27 cellular contexts compared by ENCODE assay signal in the genomic region with DNA sequence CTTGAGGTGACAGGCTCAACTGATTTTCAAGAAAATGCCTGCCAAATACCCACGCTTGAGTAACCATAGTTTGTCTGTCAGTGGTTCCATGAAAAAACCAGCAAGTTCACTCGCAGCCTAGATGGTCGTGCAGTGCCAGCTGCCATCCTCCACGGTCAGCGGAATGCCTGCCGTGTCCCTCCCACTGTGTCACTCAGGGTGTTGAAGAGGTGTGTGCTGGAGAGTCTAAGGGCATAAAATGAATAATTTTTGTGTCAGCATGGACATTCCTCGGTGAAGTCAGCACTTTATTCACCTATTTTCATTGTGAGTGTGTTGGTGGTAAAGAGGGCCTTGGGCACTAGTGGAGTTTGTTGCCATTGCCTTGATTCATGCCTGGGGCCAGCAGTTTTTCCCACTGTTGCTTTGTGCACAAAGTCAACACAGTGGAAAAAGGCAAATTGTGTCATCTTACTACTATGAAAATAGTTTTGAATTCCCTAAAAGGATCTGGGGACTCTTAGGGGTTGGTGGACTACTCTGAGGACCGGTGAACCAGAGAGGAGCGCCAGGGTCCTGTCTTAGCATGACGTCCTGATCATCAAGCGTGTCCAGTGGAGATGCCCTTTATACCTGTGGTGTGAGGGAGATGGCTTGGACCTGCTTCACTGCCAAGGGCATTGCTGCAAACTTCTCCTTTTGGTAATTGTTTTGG. TPM values are rescaled to one million over a fixed set of nuclear protein-coding genes. Genes with fewer than 3 reads are reported as not detected.
DNase-seq lines count a peak whose midpoint lies in the region; ATAC-seq and TF ChIP-seq lines count a peak whose summit lies in the region.
"Had no signal": no experiment of that assay in that cellular context is flagged by ENCODE, and none has a peak within 500 bp of the region (broad histone marks: within the 10 kb centered on the region; RNA-seq: fewer than 3 reads in every experiment).

No MANE protein-coding gene starts in this region.

- H2BK5ac ChIP-seq in IMR-90 (ENCODE audit: low read depth, low read length, poor library complexity, severe bottlenecking) = no peak overlapping the region

- H3K4me1 Mint-ChIP-seq in natural killer cell = no peaks in the 10 kb centered on the region
- H3K4me1 Mint-ChIP-seq: activated naive CD4-positive, alpha-beta T cell treated with anti-CD3 and anti-CD28 coated beads, Interleukin-2, amount 50 U/mL, for 24 hours; central memory CD8-positive, alpha-beta T cell; neural crest cell had no signal

- H3K9me3 ChIP-seq in BLaER1 (no peaks in the 10 kb centered on the region), IMR-90 (ENCODE audit: control insufficient read depth, insufficient read depth, low read length) (no peaks in the 10 kb centered on the region), esophagus muscularis mucosa (no peaks in the 10 kb centered on the region), skeletal muscle tissue (ENCODE audit: control insufficient read depth in 3 of 3, low read length in 3 of 3) (no peaks in the 10 kb centered on the region)
- H3K9me3 ChIP-seq: HAP-1, left lung, mucosa of descending colon, prostate gland had no signal

- no peaks in the 10 kb centered on the region for H3K36me3 Mint-ChIP-seq in natural killer cell

- H3K9me3 Mint-ChIP-seq in natural killer cell = no peaks in the 10 kb centered on the region
- H3K9me3 Mint-ChIP-seq: activated CD4-positive, alpha-beta T cell treated with anti-CD3 and anti-CD28 coated beads, Interleukin-2, amount 10 ng/mL, durations not matched to agents 24 days and 14 days; activated naive CD4-positive, alpha-beta T cell treated with anti-CD3 and anti-CD28 coated beads, Interleukin-2, amount 50 U/mL, for 24 hours; activated T-helper 1 cell treated with anti-CD3 and anti-CD28 coated beads, Interleukin-12 subunit alpha, Interleukin-12 subunit beta, Interleukin-2, Interleukin-4 antibody, amounts not matched to agents 30 ng/mL and 10 ng/mL and 1 ng/mL, durations not matched to agents 14 hours and 24 hours and 36 hours; central memory CD8-positive, alpha-beta T cell; neural crest cell; T-helper 2 cell treated with Interferon-gamma antibody and Interleukin-4, amounts not matched to agents 5 μg/mL and 100 μg/mL, for 36 hours had no signal

- H3K27me3 Mint-ChIP-seq in natural killer cell (ENCODE audit: low read depth in 2 of 2) = no peaks in the 10 kb centered on the region
- H3K27me3 Mint-ChIP-seq: activated CD4-positive, alpha-beta T cell treated with anti-CD3 and anti-CD28 coated beads, Interleukin-2, amount 10 ng/mL, durations not matched to agents 24 days and 14 days; activated naive CD4-positive, alpha-beta T cell treated with anti-CD3 and anti-CD28 coated beads, Interleukin-2, amount 50 U/mL, for 24 hours; central memory CD8-positive, alpha-beta T cell had no signal

- no CpG with 5 or more reads among the region's 11 CpGs for WGBS in IMR-90 (ENCODE audit: extremely low coverage in 2 of 2, insufficient read length in 1 of 2), 2 experiments
- 89% methylated on average over 11 of the region's 11 CpGs for WGBS in esophagus muscularis mucosa

- H3K27me3 ChIP-seq in BLaER1 = no peaks in the 10 kb centered on the region
- H3K27me3 ChIP-seq in IMR-90 (ENCODE audit: control insufficient read depth, insufficient read depth, low read length) = no peaks in the 10 kb centered on the region
- no peaks in the 10 kb centered on the region for H3K27me3 ChIP-seq in esophagus muscularis mucosa
- no peaks in the 10 kb centered on the region for H3K27me3 ChIP-seq in skeletal muscle tissue (ENCODE audit: control insufficient read depth in 3 of 3, insufficient read depth in 3 of 3, low read length in 3 of 3)
- H3K27me3 ChIP-seq: foreskin keratinocyte, left lung had no signal

- no peak for TF ChIP-seq POLR2A in IMR-90 (IDR thresholded peaks at IDR 0.05; ENCODE audit: low read depth, low read length)
- no peak for TF ChIP-seq POLR2A in esophagus muscularis mucosa (IDR thresholded peaks at IDR 0.05; ENCODE audit: low read depth)

- peak overlapping the region; percentile 56 for H2AK5ac ChIP-seq in IMR-90 (ENCODE audit: low read depth, low read length)

- H2BK15ac ChIP-seq in IMR-90 (ENCODE audit: low read depth, low read length) = peak overlapping the region; percentile 41; the same call in 2 of the 3 replicates

- H2AFZ ChIP-seq in IMR-90 (replicated peaks; ENCODE audit: low read length, poor library complexity) = no peak overlapping the region

- DNase-seq in IMR-90 (no peak), esophagus muscularis mucosa (ENCODE audit: extremely low spot score) (no peak), natural killer cell (no peak), NCI-H1436 (lab: John Stamatoyannopoulos, UW) (no peak), NCI-H524 (lab: John Stamatoyannopoulos, UW) (no peak)
- DNase-seq: activated CD4-positive, alpha-beta T cell treated with anti-CD3 and anti-CD28 coated beads, Interleukin-2, amount 10 ng/mL, durations not matched to agents 24 days and 14 days; anterior cingulate cortex; Karpas-422; left lung; mucosa of descending colon; NCI-H187 treated with DMSO at 0.1 percent for 48 hours; NCI-H2227 treated with DMSO at 0.1 percent for 48 hours; NCI-H774; stimulated activated CD4-positive, alpha-beta T cell treated with anti-CD3 and anti-CD28 coated beads, Interleukin-1b, Interleukin-23, amount 100 ng/mL, for 48 hours had no signal

- no peak overlapping the region; the same call in 1 of the 2 replicates for H3K27ac ChIP-seq in BLaER1
- 0 out of 2 replicates have a peak overlapping the region, but pooled peaks have one; percentile 21 for H3K27ac ChIP-seq in IMR-90 (ENCODE audit: insufficient read depth, low read length)
- peak overlapping the region; percentile 27 to 55 (median 50) for H3K27ac ChIP-seq in esophagus muscularis mucosa (replicated peaks in 1 of 4)
- peak overlapping the region; percentile 45 for H3K27ac ChIP-seq in skeletal muscle tissue (ENCODE audit: low read depth, low read length)
- H3K27ac ChIP-seq: foreskin keratinocyte, prostate gland, VCaP had no signal

- in situ Hi-C loops in IMR-90 (cut with MboI; ENCODE audit: low sequenced_read_pairs) = no loop called here

- POLR2A ChIA-PET in IMR-90 (lab: Charles Lee; ENCODE audit: unreplicated experiment) = no interaction called here

- H3K79me1 ChIP-seq in IMR-90 (ENCODE audit: low read depth in 1 of 2, low read length in 2 of 2) = peaks cover 0 to 7% of the 10 kb centered on the region in 2 experiments; a peak in 1 of 4 replicates

- no peak overlapping the region for H4K5ac ChIP-seq in IMR-90 (ENCODE audit: low read depth, low read length)

- no peak for TF ChIP-seq EP300 in esophagus muscularis mucosa (IDR thresholded peaks at IDR 0.05)

- BruUV-seq in IMR-90 (replicated peaks; lab: Mats Ljungman, UMichigan) = no TSS peak

- peak overlapping the region; percentile 57 for H2BK120ac ChIP-seq in IMR-90 (ENCODE audit: low read depth, low read length)

- H3K9ac ChIP-seq in BLaER1 (no peak overlapping the region), IMR-90 (ENCODE audit: low read depth, low read length) (no peak overlapping the region), skeletal muscle tissue (ENCODE audit: low read depth in 1 of 3, low read length in 3 of 3) (no peak overlapping the region)

- TF ChIP-seq RAD21 in IMR-90 (IDR thresholded peaks at IDR 0.05; ENCODE audit: low read length) = no peak

- no peak overlapping the region for H3K23ac ChIP-seq in IMR-90 (ENCODE audit: low read depth, low read length)

- no peak overlapping the region for H3K4me3 Mint-ChIP-seq in natural killer cell
- H3K4me3 Mint-ChIP-seq: activated CD4-positive, alpha-beta T cell treated with anti-CD3 and anti-CD28 coated beads, Interleukin-2, amount 10 ng/mL, durations not matched to agents 24 days and 14 days; activated naive CD4-positive, alpha-beta T cell treated with anti-CD3 and anti-CD28 coated beads, Interleukin-2, amount 50 U/mL, for 24 hours; activated T-helper 1 cell treated with anti-CD3 and anti-CD28 coated beads, Interleukin-12 subunit alpha, Interleukin-12 subunit beta, Interleukin-2, Interleukin-4 antibody, amounts not matched to agents 30 ng/mL and 10 ng/mL and 1 ng/mL, durations not matched to agents 14 hours and 24 hours and 36 hours; central memory CD8-positive, alpha-beta T cell; neural crest cell; T-helper 2 cell treated with Interferon-gamma antibody and Interleukin-4, amounts not matched to agents 5 μg/mL and 100 μg/mL, for 36 hours had no signal

- H3K36me3 ChIP-seq in BLaER1 (peaks cover 24% of the 10 kb centered on the region), IMR-90 (ENCODE audit: control insufficient read depth, insufficient read depth, low read length) (peaks cover 13% of the 10 kb centered on the region), esophagus muscularis mucosa (peaks cover 16 to 60% (median 47%) of the 10 kb centered on the region in 4 donors), skeletal muscle tissue (ENCODE audit: control insufficient read depth in 3 of 3, insufficient read depth in 3 of 3, low read length in 3 of 3) (peaks cover 2 to 18% (median 6%) of the 10 kb centered on the region in 3 donors)

- peak overlapping the region; percentile 11 for H2AK9ac ChIP-seq in IMR-90 (replicated peaks; ENCODE audit: low read depth, low read length, poor library complexity)

- H4K20me1 ChIP-seq in BLaER1 = no peaks in the 10 kb centered on the region
- no peaks in the 10 kb centered on the region for H4K20me1 ChIP-seq in IMR-90 (ENCODE audit: insufficient read depth, low read length)

- TF ChIP-seq CTCF in IMR-90 (conservative IDR thresholded peaks at IDR 0.05; ENCODE audit: low read depth, low read length) = no peak
- TF ChIP-seq CTCF in esophagus muscularis mucosa (IDR thresholded peaks at IDR 0.05) = no peak
- no peak for TF ChIP-seq CTCF in natural killer cell (IDR thresholded peaks at IDR 0.05)

- H3K27ac Mint-ChIP-seq in natural killer cell = no peak overlapping the region
- H3K27ac Mint-ChIP-seq: activated CD4-positive, alpha-beta T cell treated with anti-CD3 and anti-CD28 coated beads, Interleukin-2, amount 10 ng/mL, durations not matched to agents 24 days and 14 days; activated naive CD4-positive, alpha-beta T cell treated with anti-CD3 and anti-CD28 coated beads, Interleukin-2, amount 50 U/mL, for 24 hours; activated T-helper 1 cell treated with anti-CD3 and anti-CD28 coated beads, Interleukin-12 subunit alpha, Interleukin-12 subunit beta, Interleukin-2, Interleukin-4 antibody, amounts not matched to agents 30 ng/mL and 10 ng/mL and 1 ng/mL, durations not matched to agents 14 hours and 24 hours and 36 hours; T-helper 2 cell treated with Interferon-gamma antibody and Interleukin-4, amounts not matched to agents 5 μg/mL and 100 μg/mL, for 36 hours had no signal

- no peak overlapping the region for H3K56ac ChIP-seq in IMR-90 (ENCODE audit: extremely low read depth, insufficient read depth, low read length)

- ATAC-seq in IMR-90 (ENCODE audit: low read depth) (no peak), natural killer cell (no peak), GM19324 (IDR thresholded peaks at IDR 0.05; ENCODE audit: low FRiP score, unreplicated experiment) (no peak)

- H3K4me2 ChIP-seq in BLaER1 = peak overlapping the region; percentile 69
- H3K4me2 ChIP-seq in IMR-90 (ENCODE audit: low read depth, low read length) = no peak overlapping the region; the same call in 1 of the 2 replicates

- no peak overlapping the region for H4K91ac ChIP-seq in IMR-90 (ENCODE audit: insufficient read depth, low read depth, low read length)

- intact Hi-C loops in IMR-90 (cut with micrococcal nuclease) = no loop called here
- intact Hi-C loops in esophagus muscularis mucosa (cut with DNase I) = no loop called here
- intact Hi-C loops in natural killer cell (cut with micrococcal nuclease) = no loop called here

- H3K14ac ChIP-seq in IMR-90 (replicated peaks; ENCODE audit: low read depth, low read length) = peak overlapping the region; percentile 23; the same call in 1 of the 2 replicates

- H3K18ac ChIP-seq in IMR-90 (ENCODE audit: low read depth, low read length) = no peak overlapping the region

- CTCF ChIA-PET in IMR-90 (lab: Yijun Ruan, JAX) = interaction anchor here (0.7 kb wide), 1 partner anchor 150 kb away, joined by 4 read pairs; no protein-coding TSS in a partner anchor

- H3K4me1 ChIP-seq in BLaER1 (peaks cover 39% of the 10 kb centered on the region), IMR-90 (ENCODE audit: control insufficient read depth, insufficient read depth, low read length) (0 out of 2 replicates have a peak, but pooled peaks cover 5% of the 10 kb centered on the region), esophagus muscularis mucosa (peaks cover 0 to 43% (median 14%) of the 10 kb centered on the region in 4 donors), skeletal muscle tissue (ENCODE audit: control insufficient read depth in 3 of 3, insufficient read depth in 3 of 3, low read length in 3 of 3) (peaks cover 0 to 3% (median 3%) of the 10 kb centered on the region in 3 donors)
- H3K4me1 ChIP-seq: HAP-1, prostate gland had no signal

- peak overlapping the region; percentile 8 for H2BK20ac ChIP-seq in IMR-90 (ENCODE audit: low read depth, low read length)

- dilution Hi-C loops in IMR-90 (cut with HindIII; ENCODE audit: low sequenced_read_pairs, unreplicated experiment) = no loop called here

- H4K8ac ChIP-seq in IMR-90 (ENCODE audit: low read depth in 2 of 2, low read length in 2 of 2) = no peak overlapping the region

- peaks cover 18% of the 10 kb centered on the region for H3K9me1 ChIP-seq in IMR-90 (ENCODE audit: insufficient read depth, low read length)

- H3K4me3 ChIP-seq in BLaER1 (no peak overlapping the region), IMR-90 (ENCODE audit: insufficient read depth, low read depth, low read length) (no peak overlapping the region), esophagus muscularis mucosa (no peak overlapping the region), skeletal muscle tissue (ENCODE audit: low read length in 3 of 3) (no peak overlapping the region)
- H3K4me3 ChIP-seq: HAP-1, left lung, mucosa of descending colon, prostate gland, skin epidermis had no signal

- H3K4ac ChIP-seq in IMR-90 (ENCODE audit: low read depth, low read length) = peak overlapping the region; percentile 23

RNA-seq across cellular contexts. Expression of a gene that starts 17.6 kb away (rescaled TPM):
- 3.6 TPM in 2 replicates for total RNA-seq in IMR-90 (2012; rRNA removed)
- 1.8 and 1.9 TPM in 2 replicates for polyA plus RNA-seq in IMR-90 (2012; rRNA removed)
- polyA plus RNA-seq in IMR-90 (2012; cell fraction: cytosol; rRNA removed) = 0.75 and 1.1 TPM in 2 replicates
- 1.9 and 3.0 TPM in 2 replicates for polyA plus RNA-seq in IMR-90 (2012; cell fraction: nucleus; rRNA removed; ENCODE audit: low replicate concordance)
- total RNA-seq in esophagus muscularis mucosa = 10 to 100 TPM in 3 of 4 donors, 1 to 10 TPM in 1; 8.4 to 31.1 (median 20.2) TPM
- total RNA-seq in skeletal muscle tissue = 7.8 TPM
- total RNA-seq in natural killer cell = 1 to 10 TPM; 1.1 to 1.7 (median 1.1) TPM

RNA-seq across cellular contexts. Expression of a gene that starts 36.9 kb away (rescaled TPM):
- total RNA-seq in IMR-90 (2012; rRNA removed) = 1.7 and 2.2 TPM in 2 replicates
- polyA plus RNA-seq in IMR-90 (2012; rRNA removed) = 0.34 and 0.39 TPM in 2 replicates
- 0.54 and 0.75 TPM in 2 replicates for polyA plus RNA-seq in IMR-90 (2012; cell fraction: cytosol; rRNA removed)
- polyA plus RNA-seq in IMR-90 (2012; cell fraction: nucleus; rRNA removed; ENCODE audit: low replicate concordance) = 0.47 and 0.61 TPM in 2 replicates
- total RNA-seq in esophagus muscularis mucosa = 100 to 1,000 TPM; 113 to 192 (median 174) TPM
- 35.5 TPM for total RNA-seq in skeletal muscle tissue
- 1 to 10 TPM in 1 of 3 donors, under 1 TPM in 1, not detected in 1; 0.56 to 1.0 TPM for total RNA-seq in natural killer cell
- total RNA-seq: activated CD4-positive, alpha-beta T cell treated with anti-CD3 and anti-CD28 coated beads, Interleukin-2, amount 10 ng/mL, durations not matched to agents 24 days and 14 days; foreskin keratinocyte had no signal
- polyA plus RNA-seq: foreskin keratinocyte had no signal

Comparison
In these comparisons a context has a peak if more than half of its experiments do, and no peak if none do; other contexts are left out.
1. RNA of a gene that starts 36.9 kb away (total RNA-seq): 113 to 192 TPM in esophagus muscularis mucosa and 35.5 TPM in skeletal muscle tissue (single experiment); 1.7 to 2.2 TPM in IMR-90 and 0.56 to 1.0 TPM in natural killer cell; every median in the first group is over 10 times any median in the second.